ENCODE assay signal across 19 cellular contexts in genomic region chr2:3246928-3247714, GRCh38.
"Had no signal": no experiment of that assay in that cellular context is flagged by ENCODE, and none has a peak within 500 bp of the region (broad histone marks: within the 10 kb centered on the region; RNA-seq: fewer than 3 reads in every experiment).

No MANE protein-coding gene starts in this region.

- H3K36me3 ChIP-seq: colonic mucosa, right atrium auricular region, WERI-Rb-1 had no signal

- H3K9me3 ChIP-seq: colonic mucosa had no signal

- H3K4me3 ChIP-seq: colonic mucosa, right atrium auricular region, smooth muscle cell, thoracic aorta had no signal

- H3K27me3 ChIP-seq: colonic mucosa, right atrium auricular region had no signal

- H3K4me3 Mint-ChIP-seq: activated CD4-positive, alpha-beta memory T cell treated with anti-CD3 and anti-CD28 coated beads for 36 hours; activated CD4-positive, alpha-beta T cell treated with anti-CD3 and anti-CD28 coated beads for 36 hours; activated T-cell treated with anti-CD3 and anti-CD28 coated beads, Interleukin-2, amount 50 U/mL, for 4 hours; brain; natural killer cell; T-helper 17 cell had no signal

- H3K27me3 Mint-ChIP-seq: activated CD4-positive, alpha-beta memory T cell treated with anti-CD3 and anti-CD28 coated beads for 36 hours; activated CD4-positive, alpha-beta T cell treated with anti-CD3 and anti-CD28 coated beads for 36 hours; brain; T-helper 17 cell had no signal

- H3K27ac Mint-ChIP-seq: activated CD4-positive, alpha-beta memory T cell treated with anti-CD3 and anti-CD28 coated beads for 36 hours; activated CD4-positive, alpha-beta T cell treated with anti-CD3 and anti-CD28 coated beads for 36 hours; natural killer cell had no signal

- H3K27ac ChIP-seq: colonic mucosa, right atrium auricular region, thoracic aorta, WERI-Rb-1 had no signal

- ATAC-seq: activated CD4-positive, alpha-beta T cell treated with anti-CD3 and anti-CD28 coated beads for 36 hours; activated T-cell treated with anti-CD3 and anti-CD28 coated beads, Interleukin-2, amount 50 U/mL, for 4 hours; esophagus mucosa; left lobe of liver; natural killer cell; T-helper 17 cell had no signal

- DNase-seq: activated CD4-positive, alpha-beta memory T cell treated with anti-CD3 and anti-CD28 coated beads for 36 hours; activated CD4-positive, alpha-beta T cell treated with anti-CD3 and anti-CD28 coated beads for 36 hours; activated effector memory CD4-positive, alpha-beta T cell treated with Interleukin-2 at 50 U/mL for 16 hours; activated T-cell treated with anti-CD3 and anti-CD28 coated beads, Interleukin-2, amount 50 U/mL, for 4 hours; amygdala; central memory CD4-positive, alpha-beta T cell; colonic mucosa; mammary epithelial cell; natural killer cell; nucleus accumbens; posterior cingulate gyrus; T-helper 17 cell; WERI-Rb-1 had no signal

- H3K4me1 ChIP-seq: colonic mucosa, right atrium auricular region had no signal
